In genomic region chr2:873651-874580, GRCh38 we compare ENCODE assay signal across 27 cellular contexts.
A peak's percentile ranks its signal among the peaks of the same experiment; 100 is the strongest.
DNase-seq lines count a peak whose midpoint lies in the region; ATAC-seq, FAIRE-seq and TF ChIP-seq lines count a peak whose summit lies in the region.
"Had no signal": no experiment of that assay in that cellular context is flagged by ENCODE, and none has a peak within 500 bp of the region (broad histone marks: within the 10 kb centered on the region; RNA-seq: fewer than 3 reads in every experiment).

No MANE protein-coding gene starts in this region.

- H3K9me3 Mint-ChIP-seq in activated CD4-positive, alpha-beta T cell treated with anti-CD3 and anti-CD28 coated beads for 36 hours (ENCODE audit: low read depth): no peaks in the 10 kb centered on the region
- H3K9me3 Mint-ChIP-seq: activated CD4-positive, alpha-beta T cell treated with anti-CD3 and anti-CD28 coated beads, Interleukin-2, amount 10 ng/mL, durations not matched to agents 24 days and 14 days; effector memory CD8-positive, alpha-beta T cell; naive thymus-derived CD8-positive, alpha-beta T cell had no signal

- intact Hi-C loops in activated CD4-positive, alpha-beta T cell treated with anti-CD3 and anti-CD28 coated beads for 36 hours (cut with DNase I, micrococcal nuclease): no loop called here

- no peaks in the 10 kb centered on the region for H3K4me1 Mint-ChIP-seq in activated CD4-positive, alpha-beta T cell treated with anti-CD3 and anti-CD28 coated beads for 36 hours
- H3K4me1 Mint-ChIP-seq: activated CD4-positive, alpha-beta T cell treated with anti-CD3 and anti-CD28 coated beads, Interleukin-2, amount 10 ng/mL, durations not matched to agents 24 days and 14 days; CD14-positive monocyte had no signal

- ATAC-seq in activated CD4-positive, alpha-beta T cell treated with anti-CD3 and anti-CD28 coated beads for 36 hours: no peak
- ATAC-seq in HG03442 (IDR thresholded peaks at IDR 0.05; ENCODE audit: unreplicated experiment): no peak
- ATAC-seq: effector memory CD8-positive, alpha-beta T cell; esophagus mucosa; K562; naive thymus-derived CD8-positive, alpha-beta T cell had no signal

- H3K36me3 Mint-ChIP-seq in activated CD4-positive, alpha-beta T cell treated with anti-CD3 and anti-CD28 coated beads for 36 hours (ENCODE audit: low read depth): no peaks in the 10 kb centered on the region
- H3K36me3 Mint-ChIP-seq: CD14-positive monocyte; naive thymus-derived CD8-positive, alpha-beta T cell had no signal

- peak; percentile 50 for DNase-seq in activated effector memory CD4-positive, alpha-beta T cell treated with anti-CD3 and anti-CD28 coated beads, Interleukin-2, amount 50 U/mL, for 16 hours
- DNase-seq in activated effector memory CD4-positive, alpha-beta T cell treated with Interleukin-2 at 50 U/mL for 16 hours: no peak
- DNase-seq in coronary artery (ENCODE audit: low spot score) (peak; percentile 55), mesenteric fat pad (ENCODE audit: low spot score) (peak; percentile 73), GM12892 (ENCODE audit: insufficient read length) (no peak), NK-92 (lab: John Stamatoyannopoulos, UW; ENCODE audit: unreplicated experiment) (no peak)
- DNase-seq in activated CD4-positive, alpha-beta T cell treated with anti-CD3 and anti-CD28 coated beads for 36 hours: no peak
- DNase-seq: activated CD4-positive, alpha-beta T cell treated with anti-CD3 and anti-CD28 coated beads, Interleukin-2, amount 10 ng/mL, durations not matched to agents 24 days and 14 days; Calu3; caudate nucleus; effector memory CD8-positive, alpha-beta T cell; naive thymus-derived CD8-positive, alpha-beta T cell; NCI-H1048; NCI-H1694; NCI-H774; stimulated activated naive CD4-positive, alpha-beta T cell; T1000 had no signal

- no peak overlapping the region for H3K27ac Mint-ChIP-seq in activated CD4-positive, alpha-beta T cell treated with anti-CD3 and anti-CD28 coated beads for 36 hours
- H3K27ac Mint-ChIP-seq: activated CD4-positive, alpha-beta T cell treated with anti-CD3 and anti-CD28 coated beads, Interleukin-2, amount 10 ng/mL, durations not matched to agents 24 days and 14 days; effector memory CD8-positive, alpha-beta T cell; naive thymus-derived CD8-positive, alpha-beta T cell had no signal

- no peak overlapping the region for H3K27ac ChIP-seq in coronary artery
- H3K27ac ChIP-seq: SJSA1, skin epidermis, suprapubic skin had no signal

- POLR2A ChIA-PET in activated CD4-positive, alpha-beta T cell treated with anti-CD3 and anti-CD28 coated beads for 36 hours (lab: Charles Lee): no interaction called here

- H3K4me3 ChIP-seq in coronary artery: no peak overlapping the region
- H3K4me3 ChIP-seq: K562, SJSA1, skin epidermis, suprapubic skin had no signal

- CTCF ChIA-PET in activated CD4-positive, alpha-beta T cell treated with anti-CD3 and anti-CD28 coated beads for 36 hours (lab: Charles Lee): no interaction called here

- no peak for TF ChIP-seq CTCF in coronary artery (IDR thresholded peaks at IDR 0.05)

- TF ChIP-seq POLR2A in GM12892 (IDR thresholded peaks at IDR 0.05; ENCODE audit: low read depth, low read length): no peak

- FAIRE-seq in GM12892 (lab: Jason Lieb, UNC): no peak
- FAIRE-seq: A204.1, islet of Langerhans, K562, RCC 7860 had no signal

- no peak overlapping the region for H3K4me3 Mint-ChIP-seq in activated CD4-positive, alpha-beta T cell treated with anti-CD3 and anti-CD28 coated beads for 36 hours
- H3K4me3 Mint-ChIP-seq: activated CD4-positive, alpha-beta T cell treated with anti-CD3 and anti-CD28 coated beads, Interleukin-2, amount 10 ng/mL, durations not matched to agents 24 days and 14 days; CD14-positive monocyte; effector memory CD8-positive, alpha-beta T cell; naive thymus-derived CD8-positive, alpha-beta T cell had no signal

- H3K27me3 Mint-ChIP-seq in activated CD4-positive, alpha-beta T cell treated with anti-CD3 and anti-CD28 coated beads for 36 hours: peaks cover 7% of the 10 kb centered on the region
- H3K27me3 Mint-ChIP-seq: activated CD4-positive, alpha-beta T cell treated with anti-CD3 and anti-CD28 coated beads, Interleukin-2, amount 10 ng/mL, durations not matched to agents 24 days and 14 days had no signal

Comparison
In these comparisons a context has a peak if more than half of its experiments do, and no peak if none do; other contexts are left out.
1. DNase-seq: peak in activated effector memory CD4-positive, alpha-beta T cell treated with anti-CD3 and anti-CD28 coated beads, Interleukin-2, amount 50 U/mL, for 16 hours (single experiment), coronary artery (single experiment) and mesenteric fat pad (single experiment); none in activated effector memory CD4-positive, alpha-beta T cell treated with Interleukin-2 at 50 U/mL for 16 hours (single experiment), activated CD4-positive, alpha-beta T cell treated with anti-CD3 and anti-CD28 coated beads for 36 hours (single experiment), GM12892 (single experiment) and NK-92 (single experiment).